8 cellular contexts compared by ENCODE assay signal in the genomic region with DNA sequence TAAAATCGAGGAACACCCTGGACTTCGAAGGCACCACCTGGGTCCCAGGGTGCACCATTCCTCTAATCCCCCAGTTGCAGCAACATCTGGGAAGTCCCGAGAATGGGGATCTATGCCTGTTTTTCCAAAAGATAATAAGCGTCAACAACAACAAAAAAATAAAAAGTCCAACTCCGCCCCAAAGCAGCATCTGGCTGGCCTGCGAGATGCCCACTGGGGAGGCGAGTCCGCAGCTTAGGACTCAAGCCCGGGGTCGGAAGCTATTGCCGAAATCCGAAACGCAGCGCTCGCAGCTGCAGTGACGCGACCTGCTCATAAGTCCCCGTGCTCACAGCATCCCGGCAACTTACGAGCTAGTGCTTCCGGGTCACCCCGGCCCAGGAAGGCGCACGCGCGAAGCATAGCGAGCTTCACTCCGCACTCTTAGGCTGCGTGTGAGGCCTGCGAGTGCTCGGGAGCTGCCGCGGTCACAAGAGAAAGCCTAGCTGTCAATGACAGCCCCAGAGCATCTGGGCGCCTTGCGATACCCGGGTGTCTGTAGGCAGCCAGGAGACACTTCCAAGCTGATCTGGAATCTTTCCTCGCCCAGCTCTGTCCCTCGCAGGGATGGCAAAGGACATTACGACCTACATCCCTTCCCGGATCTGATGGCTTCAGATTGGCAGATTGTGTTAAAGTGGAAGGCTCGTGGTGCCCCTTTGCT. TPM values are rescaled to one million over a fixed set of nuclear protein-coding genes. Genes with fewer than 3 reads are reported as not detected.
DNase-seq lines count a peak whose midpoint lies in the region; ATAC-seq and TF ChIP-seq lines count a peak whose summit lies in the region.

No MANE protein-coding gene starts in this region.

- peak overlapping the region; percentile 100 for H3K4me3 ChIP-seq in DOHH2 (ENCODE audit: low read length)
- H3K4me3 ChIP-seq in GM23248, result peak overlapping the region; percentile 83
- peak overlapping the region; percentile 96 for H3K4me3 ChIP-seq in Karpas-422 (ENCODE audit: low read length)

- no peaks in the 10 kb centered on the region for H3K27me3 Mint-ChIP-seq in naive B cell

- H2AFZ ChIP-seq in GM23248 (peak overlapping the region; percentile 94), Karpas-422 (ENCODE audit: low read length) (no peak overlapping the region)

- in situ Hi-C loops in GM23248 (cut with MboI), result no loop called here

- H3K36me3 Mint-ChIP-seq in naive B cell, result no peaks in the 10 kb centered on the region
- H3K36me3 Mint-ChIP-seq in stimulated activated effector memory CD8-positive, alpha-beta T cell treated with anti-CD3 and anti-CD28 coated beads, Interleukin-12 subunit alpha, Interleukin-12 subunit beta, amount 100 ng/mL, for 72 hours, result peaks cover 13% of the 10 kb centered on the region

- peak overlapping the region; percentile 82 to 96 (median 94) for H3K4me3 Mint-ChIP-seq in naive B cell
- peak overlapping the region; percentile 82 for H3K4me3 Mint-ChIP-seq in stimulated activated effector memory CD8-positive, alpha-beta T cell treated with anti-CD3 and anti-CD28 coated beads, Interleukin-12 subunit alpha, Interleukin-12 subunit beta, amount 100 ng/mL, for 72 hours

- H3K27ac ChIP-seq in DOHH2 (ENCODE audit: low read depth, low read length) (peak overlapping the region; percentile 76), GM23248 (peak overlapping the region; percentile 86), Karpas-422 (ENCODE audit: low read length) (peak overlapping the region; percentile 83)

- peak overlapping the region; percentile 99 for H3K4me2 ChIP-seq in DOHH2 (ENCODE audit: low read length)
- peak overlapping the region; percentile 89 for H3K4me2 ChIP-seq in GM23248 (ENCODE audit: unreplicated experiment)
- peak overlapping the region; percentile 87 for H3K4me2 ChIP-seq in Karpas-422 (ENCODE audit: low read depth, low read length, poor library complexity, severe bottlenecking)

- H3K4me1 ChIP-seq in DOHH2 (ENCODE audit: control insufficient read depth, low read length) (0 out of 2 replicates have a peak, but pooled peaks cover 3% of the 10 kb centered on the region), GM23248 (ENCODE audit: insufficient read depth) (no peaks in the 10 kb centered on the region; the same call in 1 of the 2 replicates), Karpas-422 (ENCODE audit: low read length) (peaks cover 29% of the 10 kb centered on the region)

- H3K27ac Mint-ChIP-seq in naive B cell, result peak overlapping the region; percentile 95 to 99 (median 98)
- peak overlapping the region; percentile 95 for H3K27ac Mint-ChIP-seq in stimulated activated effector memory CD8-positive, alpha-beta T cell treated with anti-CD3 and anti-CD28 coated beads, Interleukin-12 subunit alpha, Interleukin-12 subunit beta, amount 100 ng/mL, for 72 hours

- H4K20me1 ChIP-seq in DOHH2 (ENCODE audit: control insufficient read depth, insufficient read depth, low read depth, low read length) (no peaks in the 10 kb centered on the region), GM23248 (ENCODE audit: insufficient read depth) (no peaks in the 10 kb centered on the region), Karpas-422 (ENCODE audit: insufficient read depth, low read depth, low read length) (no peaks in the 10 kb centered on the region)

- H3K9ac ChIP-seq in GM23248, result peak overlapping the region; percentile 88
- peak overlapping the region; percentile 98 for H3K9ac ChIP-seq in Karpas-422 (ENCODE audit: low read length)

- H3K9me3 ChIP-seq in DOHH2 (ENCODE audit: control insufficient read depth, insufficient read depth, low read length) (no peaks in the 10 kb centered on the region), GM23248 (ENCODE audit: low read depth) (no peaks in the 10 kb centered on the region), Karpas-422 (ENCODE audit: low read length) (no peaks in the 10 kb centered on the region)

- ATAC-seq in naive B cell (ENCODE audit: low read depth in 2 of 2), result peak; percentile 100
- peak; percentile 100 for ATAC-seq in stimulated activated effector memory CD8-positive, alpha-beta T cell treated with anti-CD3 and anti-CD28 coated beads, Interleukin-12 subunit alpha, Interleukin-12 subunit beta, amount 100 ng/mL, for 72 hours

- DNase-seq in GM23248, result peak; percentile 99
- peak; percentile 98 for DNase-seq in Karpas-422
- peak; percentile 98 for DNase-seq in RKO (ENCODE audit: low spot score)
- peak; percentile 92 to 93 for DNase-seq in activated T-helper 1 cell treated with anti-CD3 and anti-CD28 coated beads, Interleukin-2, amount 50 U/mL, for 16 hours (ENCODE audit: low read depth in 1 of 2, low spot score in 1 of 2)
- DNase-seq in fibroblast of gingiva (ENCODE audit: low read depth), result peak; percentile 98
- peak; percentile 92 for DNase-seq in naive B cell
- peak; percentile 83 to 93 for DNase-seq in stimulated activated effector memory CD8-positive, alpha-beta T cell treated with anti-CD3 and anti-CD28 coated beads, Interleukin-12 subunit alpha, Interleukin-12 subunit beta, amount 100 ng/mL, for 72 hours (ENCODE audit: low spot score in 2 of 2)

- whole genome bisulfite sequencing in GM23248 (ENCODE audit: low coverage in 1 of 2, low lambda C conversion rate in 2 of 2, missing lambda C conversion rate in 2 of 2), 2 experiments, result 2% methylated on average over 38 to 41 of the region's 41 CpGs

- H3F3A ChIP-seq in DOHH2 (ENCODE audit: control insufficient read depth, insufficient read depth) (peaks cover 13% of the 10 kb centered on the region), GM23248 (ENCODE audit: insufficient read depth) (0 out of 2 replicates have a peak, but pooled peaks cover 4% of the 10 kb centered on the region)

- TF ChIP-seq CTCF in DOHH2 (IDR thresholded peaks at IDR 0.05; ENCODE audit: low read depth, low read length, poor library complexity, severe bottlenecking), result no peak

- peaks cover 26% of the 10 kb centered on the region for H3K36me3 ChIP-seq in DOHH2 (ENCODE audit: control insufficient read depth, low read length)
- H3K36me3 ChIP-seq in GM23248 (ENCODE audit: low read depth), result no peaks in the 10 kb centered on the region
- H3K36me3 ChIP-seq in Karpas-422 (ENCODE audit: insufficient read depth, low read length), result peaks cover 11% of the 10 kb centered on the region; the same call in 1 of the 2 replicates

- H3K9me3 Mint-ChIP-seq in naive B cell, result no peaks in the 10 kb centered on the region
- no peaks in the 10 kb centered on the region for H3K9me3 Mint-ChIP-seq in stimulated activated effector memory CD8-positive, alpha-beta T cell treated with anti-CD3 and anti-CD28 coated beads, Interleukin-12 subunit alpha, Interleukin-12 subunit beta, amount 100 ng/mL, for 72 hours

- peaks cover 0 to 11% (median 5%) of the 10 kb centered on the region in 3 donors for H3K4me1 Mint-ChIP-seq in naive B cell
- H3K4me1 Mint-ChIP-seq in stimulated activated effector memory CD8-positive, alpha-beta T cell treated with anti-CD3 and anti-CD28 coated beads, Interleukin-12 subunit alpha, Interleukin-12 subunit beta, amount 100 ng/mL, for 72 hours, result no peaks in the 10 kb centered on the region

- H3K9me2 ChIP-seq in DOHH2 (replicated peaks; ENCODE audit: control insufficient read depth, low read length) (no peaks in the 10 kb centered on the region), GM23248 (ENCODE audit: insufficient read depth) (no peaks in the 10 kb centered on the region), Karpas-422 (replicated peaks; ENCODE audit: insufficient read depth, low read length) (no peaks in the 10 kb centered on the region)

- H3K27me3 ChIP-seq in DOHH2 (ENCODE audit: control insufficient read depth, low read length) (no peaks in the 10 kb centered on the region), GM23248 (replicated peaks; ENCODE audit: insufficient read depth) (no peaks in the 10 kb centered on the region), Karpas-422 (ENCODE audit: low read length) (no peaks in the 10 kb centered on the region)

- peaks cover 14% of the 10 kb centered on the region for H3K79me2 ChIP-seq in DOHH2 (ENCODE audit: control insufficient read depth, low read length)
- no peaks in the 10 kb centered on the region for H3K79me2 ChIP-seq in GM23248 (ENCODE audit: insufficient read depth)
- H3K79me2 ChIP-seq in Karpas-422 (ENCODE audit: low read length), result peaks cover 10% of the 10 kb centered on the region; the same call in 1 of the 2 replicates

RNA-seq across cellular contexts. Expression of a gene that starts 9.9 kb away (rescaled TPM):
- 20.4 and 26.0 TPM in 2 replicates for total RNA-seq in GM23248 (2014; rRNA removed; shearing (Covaris generic))
- 14.7 and 16.8 TPM in 2 replicates for polyA plus RNA-seq in GM23248 (2016; fragmentation: Nextera tagmentation; extraction: Ambion mirVana)
- 13.3 and 48.9 TPM in 2 replicates for total RNA-seq in Karpas-422 (2014; rRNA removed; shearing (Covaris generic); ENCODE audit: low replicate concordance)
- polyA plus RNA-seq in naive B cell (ENCODE audit: low read depth in 6 of 6), result 10 to 100 TPM; 18.6 to 23.5 (median 20.5) TPM

RNA-seq across cellular contexts. Expression of a gene that starts 16.6 kb away (rescaled TPM):
- total RNA-seq in GM23248 (2014; rRNA removed; shearing (Covaris generic)), result 15.9 and 16.0 TPM in 2 replicates
- polyA plus RNA-seq in GM23248 (2016; fragmentation: Nextera tagmentation; extraction: Ambion mirVana) (30.8 and 32.5 TPM in 2 replicates), naive B cell (ENCODE audit: low read depth in 6 of 6) (10 to 100 TPM in 4 of 6 donors, 1 to 10 TPM in 2; 4.7 to 14.9 (median 12.0) TPM)
- total RNA-seq in Karpas-422 (2014; rRNA removed; shearing (Covaris generic); ENCODE audit: low replicate concordance), result 18.9 and 28.6 TPM in 2 replicates

RNA-seq across cellular contexts. Expression of a gene that starts 21.9 kb away (rescaled TPM):
- total RNA-seq in GM23248 (2014; rRNA removed; shearing (Covaris generic)), result 30.2 and 33.5 TPM in 2 replicates
- 36.8 and 46.8 TPM in 2 replicates for polyA plus RNA-seq in GM23248 (2016; fragmentation: Nextera tagmentation; extraction: Ambion mirVana)
- total RNA-seq in Karpas-422 (2014; rRNA removed; shearing (Covaris generic); ENCODE audit: low replicate concordance), result 16.2 and 27.3 TPM in 2 replicates
- polyA plus RNA-seq in naive B cell (ENCODE audit: low read depth in 6 of 6), result 10 to 100 TPM; 18.2 to 31.9 (median 23.0) TPM

Comparison
In these comparisons a context has a peak if more than half of its experiments do, and no peak if none do; other contexts are left out.
1. Peak in every context shown above with its lines: DNase-seq, ATAC-seq, H3K4me3 ChIP-seq and H3K27ac ChIP-seq.